Comparison of ENCODE assay signal across 8 cellular contexts in the genomic region with DNA sequence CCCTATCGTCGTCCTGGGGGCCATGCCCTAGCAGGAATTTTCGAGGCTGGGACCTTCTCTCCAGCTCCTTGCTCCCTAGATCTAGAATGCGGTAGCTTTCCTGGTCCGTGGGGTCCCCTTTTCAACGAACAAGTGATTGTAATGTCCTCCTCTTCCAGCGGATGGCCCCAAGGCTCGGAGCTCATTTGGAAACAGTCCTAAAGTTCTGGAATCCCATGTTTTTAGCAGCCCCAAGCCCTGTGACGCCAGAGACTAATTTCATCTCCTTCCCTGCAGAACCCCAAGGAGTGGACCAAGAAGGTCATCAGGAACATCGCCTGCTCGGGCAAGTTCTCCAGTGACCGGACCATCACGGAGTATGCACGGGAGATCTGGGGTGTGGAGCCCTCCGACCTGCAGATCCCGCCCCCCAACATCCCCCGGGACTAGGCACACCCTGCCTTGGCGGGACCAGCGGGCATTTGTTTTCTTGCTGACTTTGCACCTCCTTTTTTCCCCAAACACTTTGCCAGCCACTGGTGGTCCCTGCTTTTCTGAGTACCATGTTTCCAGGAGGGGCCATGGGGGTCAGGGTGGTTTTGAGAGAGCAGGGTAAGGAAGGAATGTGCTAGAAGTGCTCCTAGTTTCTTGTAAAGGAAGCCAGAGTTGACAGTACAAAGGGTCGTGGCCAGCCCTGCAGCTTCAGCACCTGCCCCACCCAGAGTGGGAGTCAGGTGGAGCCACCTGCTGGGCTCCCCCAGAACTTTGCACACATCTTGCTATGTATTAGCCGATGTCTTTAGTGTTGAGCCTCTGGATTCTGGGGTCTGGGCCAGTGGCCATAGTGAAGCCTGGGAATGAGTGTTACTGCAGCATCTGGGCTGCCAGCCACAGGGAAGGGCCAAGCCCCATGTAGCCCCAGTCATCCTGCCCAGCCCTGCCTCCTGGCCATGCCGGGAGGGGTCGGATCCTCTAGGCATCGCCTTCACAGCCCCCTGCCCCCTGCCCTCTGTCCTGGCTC. TPM values are rescaled to one million over a fixed set of nuclear protein-coding genes. Genes with fewer than 3 reads are reported as not detected.
DNase-seq lines count a peak whose midpoint lies in the region; ATAC-seq and TF ChIP-seq lines count a peak whose summit lies in the region.

No MANE protein-coding gene starts in this region.

- intact Hi-C loops in PC-3 (cut with micrococcal nuclease) (loop anchor here (10.0 kb wide), 1 partner anchor 302 kb away; a partner anchor contains a TSS), colonic mucosa (cut with DNase I) (loop anchor here (5.0 kb wide), 1 partner anchor 106 kb away; no protein-coding TSS in a partner anchor)

- no peak overlapping the region for H2AFZ ChIP-seq in PC-3 (ENCODE audit: low read length)

- no peak overlapping the region for H3K4me3 ChIP-seq in H7 (ENCODE audit: insufficient read depth, low read depth, low read length)
- no peak overlapping the region for H3K4me3 ChIP-seq in PC-3 (ENCODE audit: low read length)
- H3K4me3 ChIP-seq in colonic mucosa: no peak overlapping the region
- H3K4me3 ChIP-seq in mucosa of rectum (ENCODE audit: low read length in 2 of 2): no peak overlapping the region

- no peaks in the 10 kb centered on the region for H3K9me3 ChIP-seq in PC-3 (ENCODE audit: low read length)
- no peaks in the 10 kb centered on the region for H3K9me3 ChIP-seq in colonic mucosa
- no peaks in the 10 kb centered on the region for H3K9me3 ChIP-seq in mucosa of rectum (ENCODE audit: control insufficient read depth in 2 of 2, low read length in 2 of 2)

- H3K9me2 ChIP-seq in PC-3 (replicated peaks; ENCODE audit: low read length): no peaks in the 10 kb centered on the region

- TF ChIP-seq CTCF in PC-3 (conservative IDR thresholded peaks at IDR 0.05; ENCODE audit: low read depth, low read length) (peak; percentile 71), colonic mucosa (IDR thresholded peaks at IDR 0.05) (no peak), omental fat pad (IDR thresholded peaks at IDR 0.05) (no peak)

- peaks cover 6% of the 10 kb centered on the region; the same call in 1 of the 2 replicates for H3K4me1 ChIP-seq in PC-3 (ENCODE audit: insufficient read depth, low read length)
- H3K4me1 ChIP-seq in colonic mucosa: no peaks in the 10 kb centered on the region
- H3K4me1 ChIP-seq in mucosa of rectum (ENCODE audit: control insufficient read depth in 2 of 2, insufficient read depth in 2 of 2, low read length in 2 of 2): peaks cover 20% of the 10 kb centered on the region in 2 donors

- CTCF ChIA-PET in PC-3 (lab: Charles Lee): interaction anchor here (0.6 kb wide), 1 partner anchor 63 kb away, joined by 3 read pairs; no protein-coding TSS in a partner anchor

- peaks cover 3% of the 10 kb centered on the region for H3K36me3 ChIP-seq in H7 (replicated peaks; ENCODE audit: control insufficient read depth, insufficient read depth, low read length)
- H3K36me3 ChIP-seq in PC-3 (ENCODE audit: low read depth, low read length): peaks cover 35% of the 10 kb centered on the region
- peaks cover 9% of the 10 kb centered on the region for H3K36me3 ChIP-seq in colonic mucosa
- H3K36me3 ChIP-seq in mucosa of rectum (ENCODE audit: control insufficient read depth in 2 of 2, insufficient read depth in 2 of 2, low read length in 2 of 2): peaks cover 45 to 60% of the 10 kb centered on the region in 2 donors

- peak; percentile 2 for ATAC-seq in PC-3
- ATAC-seq in omental fat pad (ENCODE audit: low FRiP score): no peak

- no peaks in the 10 kb centered on the region for H3K79me2 ChIP-seq in PC-3 (ENCODE audit: low read length)

- no peaks in the 10 kb centered on the region for H3F3A ChIP-seq in PC-3 (ENCODE audit: low read length, unreplicated experiment)

- POLR2A ChIA-PET in PC-3 (lab: Charles Lee; ENCODE audit: unreplicated experiment): no interaction called here

- BruUV-seq in PC-3 (replicated peaks; lab: Mats Ljungman, UMichigan): TSS peak; percentile 26

- DNase-seq in NCI-H510A treated with DMSO at 0.1 percent for 48 hours (lab: John Stamatoyannopoulos, UW): peak; percentile 63
- DNase-seq in NCI-H510A (lab: John Stamatoyannopoulos, UW): no peak
- peak; percentile 76 for DNase-seq in H7
- peak; percentile 61 for DNase-seq in PC-3
- no peak for DNase-seq in colonic mucosa
- DNase-seq in activated gamma-delta T cell (lab: John Stamatoyannopoulos, UW): no peak
- no peak for DNase-seq in omental fat pad (ENCODE audit: low spot score)

- H3K27ac ChIP-seq in PC-3 (ENCODE audit: low read length): no peak overlapping the region
- peak overlapping the region; percentile 36 for H3K27ac ChIP-seq in colonic mucosa
- peak overlapping the region; percentile 78 to 79 for H3K27ac ChIP-seq in mucosa of rectum (ENCODE audit: low read depth in 2 of 2, low read length in 2 of 2)

- no peak overlapping the region for H3K9ac ChIP-seq in PC-3 (ENCODE audit: low read length)
- peak overlapping the region; percentile 12 to 57 for H3K9ac ChIP-seq in colonic mucosa (ENCODE audit: low read depth in 2 of 2, low read length in 2 of 2)
- H3K9ac ChIP-seq in mucosa of rectum (ENCODE audit: low read depth in 1 of 2, low read length in 2 of 2): peak overlapping the region; percentile 15 to 24

- H3K4me2 ChIP-seq in PC-3 (ENCODE audit: low read length): no peak overlapping the region

- H3K27me3 ChIP-seq in H7 (ENCODE audit: control insufficient read depth, insufficient read depth, low read length) (no peaks in the 10 kb centered on the region), PC-3 (ENCODE audit: low read length) (no peaks in the 10 kb centered on the region), colonic mucosa (no peaks in the 10 kb centered on the region), mucosa of rectum (ENCODE audit: control insufficient read depth in 2 of 2, insufficient read depth in 2 of 2, low read length in 2 of 2) (no peaks in the 10 kb centered on the region)

- H4K20me1 ChIP-seq in PC-3 (ENCODE audit: low read length): no peaks in the 10 kb centered on the region

RNA-seq across cellular contexts. Expression of a gene that starts 48.5 kb away (rescaled TPM):
- 52.0 and 57.1 TPM in 2 replicates for total RNA-seq in H7 (2014; rRNA removed; shearing (Covaris generic))
- total RNA-seq in PC-3 (2014; rRNA removed) (216 and 245 TPM in 2 replicates), colonic mucosa (100 to 1,000 TPM; 211 to 295 TPM), omental fat pad (10 to 100 TPM; 63.7 to 94.6 (median 82.4) TPM)

Comparison
In these comparisons a context has a peak if more than half of its experiments do, and no peak if none do; other contexts are left out.
1. DNase-seq: peak in NCI-H510A treated with DMSO at 0.1 percent for 48 hours (single experiment), H7 (single experiment) and PC-3 (single experiment); none in NCI-H510A (single experiment), colonic mucosa (single experiment), activated gamma-delta T cell (single experiment) and omental fat pad (single experiment).